Comparison of ENCODE assay signal across 18 cellular contexts in genomic region chr15:31155136-31155535, GRCh38. TPM values are rescaled to one million over a fixed set of nuclear protein-coding genes. Genes with fewer than 3 reads are reported as not detected.
"Had no signal": no experiment of that assay in that cellular context is flagged by ENCODE, and none has a peak within 500 bp of the region (broad histone marks: within the 10 kb centered on the region; RNA-seq: fewer than 3 reads in every experiment).

No MANE protein-coding gene starts in this region.

- H3K4me3 ChIP-seq: coronary artery, hepatocyte, lung, stomach had no signal

- H3K36me3 ChIP-seq: stomach had no signal

- H3K9me3 ChIP-seq: stomach had no signal

- H3K27ac ChIP-seq: coronary artery, hepatocyte, stomach had no signal

- H3K27me3 ChIP-seq: hepatocyte had no signal

- ATAC-seq: left cardiac atrium, left ventricle myocardium superior, sciatic nerve had no signal

- DNase-seq: effector CD4-positive, alpha-beta T cell; foreskin melanocyte; kidney; left cardiac atrium; left ventricle myocardium superior; mesenchymal stem cell; naive B cell; stimulated activated CD4-positive, alpha-beta T cell treated with anti-CD3 and anti-CD28 coated beads, Interleukin-2, amount 100 ng/mL, for 24 hours; stimulated activated naive CD4-positive, alpha-beta T cell; stomach; substantia nigra had no signal

RNA-seq across cellular contexts. Expression of gene TRPM1, which starts 53.6 kb away (rescaled TPM):
- total RNA-seq: hepatocyte, kidney, left ventricle myocardium superior, lung, osteocyte, sciatic nerve, skeletal muscle tissue, stomach had no signal
- polyA plus RNA-seq: hepatocyte, neural cell had no signal
